In genomic region chr17:69326302-69327059, GRCh38 we compare ENCODE assay signal across 8 cellular contexts. TPM values are rescaled to one million over a fixed set of nuclear protein-coding genes. Genes with fewer than 3 reads are reported as not detected.
DNase-seq lines count a peak whose midpoint lies in the region; ATAC-seq and TF ChIP-seq lines count a peak whose summit lies in the region.

No MANE protein-coding gene starts in this region.

- H3K27me3 ChIP-seq in effector memory CD4-positive, alpha-beta T cell (replicated peaks; ENCODE audit: control insufficient read depth, insufficient read depth, low read length, poor library complexity, severe bottlenecking): no peaks in the 10 kb centered on the region
- H3K27me3 ChIP-seq in transverse colon: no peaks in the 10 kb centered on the region

- peak; percentile 90 for TF ChIP-seq POLR2A in transverse colon (IDR thresholded peaks at IDR 0.05)

- no peak for DNase-seq in T-helper 1 cell
- peak; percentile 6 for DNase-seq in RPMI8226
- DNase-seq in effector memory CD4-positive, alpha-beta T cell: no peak
- peak; percentile 8 for DNase-seq in midbrain (lab: John Stamatoyannopoulos, UW)
- no peak for DNase-seq in transverse colon
- no peak for DNase-seq in activated gamma-delta T cell (lab: John Stamatoyannopoulos, UW)

- peaks cover 17% of the 10 kb centered on the region for H3K4me1 ChIP-seq in effector memory CD4-positive, alpha-beta T cell (ENCODE audit: control insufficient read depth, insufficient read depth, low read length, poor library complexity, severe bottlenecking)
- H3K4me1 ChIP-seq in transverse colon: peaks cover 0 to 19% (median 5%) of the 10 kb centered on the region in 4 donors

- peak overlapping the region; percentile 90 for H3K27ac Mint-ChIP-seq in T-helper 1 cell treated with Interleukin-12 subunit alpha and Interleukin-12 subunit beta and Interleukin-4 antibody, amounts not matched to agents 30 μg/mL and 1 μg/mL, for 36 hours

- peak; percentile 9 for ATAC-seq in HG02678 (IDR thresholded peaks at IDR 0.05; ENCODE audit: unreplicated experiment)

- intact Hi-C loops in transverse colon (cut with DNase I; ENCODE audit: low total_unique reads): loop anchor here (10.0 kb wide), 1 partner anchor 198 kb away; no protein-coding TSS in a partner anchor

- H3K36me3 ChIP-seq in effector memory CD4-positive, alpha-beta T cell (ENCODE audit: control insufficient read depth, insufficient read depth, low read length): no peaks in the 10 kb centered on the region
- no peaks in the 10 kb centered on the region for H3K36me3 ChIP-seq in transverse colon

- TF ChIP-seq EP300 in transverse colon (IDR thresholded peaks at IDR 0.05; ENCODE audit: low read depth): no peak

- TF ChIP-seq CTCF in transverse colon (IDR thresholded peaks at IDR 0.05): no peak

- no peaks in the 10 kb centered on the region for H3K9me3 ChIP-seq in effector memory CD4-positive, alpha-beta T cell (ENCODE audit: control insufficient read depth, low read length)
- H3K9me3 ChIP-seq in transverse colon: no peaks in the 10 kb centered on the region

- H3K27me3 Mint-ChIP-seq in T-helper 1 cell treated with Interleukin-12 subunit alpha and Interleukin-12 subunit beta and Interleukin-4 antibody, amounts not matched to agents 30 μg/mL and 1 μg/mL, for 36 hours (ENCODE audit: low read depth): peaks cover 2% of the 10 kb centered on the region

- peak overlapping the region; percentile 74 for H3K27ac ChIP-seq in effector memory CD4-positive, alpha-beta T cell (ENCODE audit: insufficient read depth, low read length, poor library complexity, severe bottlenecking)
- H3K27ac ChIP-seq in transverse colon: peak overlapping the region; percentile 88 to 96 (median 91)

- peak overlapping the region; percentile 94 for H3K4me3 Mint-ChIP-seq in T-helper 1 cell treated with Interleukin-12 subunit alpha and Interleukin-12 subunit beta and Interleukin-4 antibody, amounts not matched to agents 30 μg/mL and 1 μg/mL, for 36 hours

- H3K36me3 Mint-ChIP-seq in T-helper 1 cell treated with Interleukin-12 subunit alpha and Interleukin-12 subunit beta and Interleukin-4 antibody, amounts not matched to agents 30 μg/mL and 1 μg/mL, for 36 hours (ENCODE audit: low read depth): peaks cover 3% of the 10 kb centered on the region

- H3K9me3 Mint-ChIP-seq in T-helper 1 cell treated with Interleukin-12 subunit alpha and Interleukin-12 subunit beta and Interleukin-4 antibody, amounts not matched to agents 30 μg/mL and 1 μg/mL, for 36 hours: peaks cover 5% of the 10 kb centered on the region

- peaks cover 20% of the 10 kb centered on the region for H3K4me1 Mint-ChIP-seq in T-helper 1 cell treated with Interleukin-12 subunit alpha and Interleukin-12 subunit beta and Interleukin-4 antibody, amounts not matched to agents 30 μg/mL and 1 μg/mL, for 36 hours (ENCODE audit: low read depth)

- peak overlapping the region; percentile 89 for H3K4me3 ChIP-seq in effector memory CD4-positive, alpha-beta T cell (ENCODE audit: insufficient read depth, low read depth, low read length, poor library complexity, severe bottlenecking)
- H3K4me3 ChIP-seq in transverse colon: peak overlapping the region; percentile 63 to 81 (median 70)

- in situ Hi-C loops in transverse colon (cut with MboI; ENCODE audit: low pct_ligation_motif_present in 1 of 4, low pct_unique_long_range_greater_than_20kb in 1 of 4, low sequenced_read_pairs in 3 of 4): loop anchor here in 1 of 4 donors (25.0 kb wide), 1 partner anchor 186 kb away; no protein-coding TSS in a partner anchor

- 0 to 2% methylated on average over 5 to 52 of the region's 54 CpGs for WGBS in transverse colon (ENCODE audit: low coverage in 1 of 2), 2 donors

RNA-seq across cellular contexts. Expression of gene ABCA5, which starts 0.5 kb away (rescaled TPM):
- 100 to 1,000 TPM in 3 of 4 donors, 10 to 100 TPM in 1; 17.3 to 173 (median 125) TPM for total RNA-seq in transverse colon

Comparison
In these comparisons a context has a peak if more than half of its experiments do, and no peak if none do; other contexts are left out.
1. DNase-seq: peak in RPMI8226 (single experiment) and midbrain (single experiment); none in T-helper 1 cell (0 of 5), effector memory CD4-positive, alpha-beta T cell (0 of 3), transverse colon (single experiment) and activated gamma-delta T cell (single experiment).